Comparison of ENCODE assay signal across 13 cellular contexts in genomic region chr1:33986389-33987095, GRCh38.
DNase-seq lines count a peak whose midpoint lies in the region; ATAC-seq and TF ChIP-seq lines count a peak whose summit lies in the region.
"Had no signal": no experiment of that assay in that cellular context is flagged by ENCODE, and none has a peak within 500 bp of the region (broad histone marks: within the 10 kb centered on the region; RNA-seq: fewer than 3 reads in every experiment).

No MANE protein-coding gene starts in this region.

- WGBS in mesenchymal stem cell, result 49% methylated on average over 5 of the region's 5 CpGs

- H3K14ac ChIP-seq in mesenchymal stem cell (ENCODE audit: low read length in 2 of 2), result no peak overlapping the region

- POLR2A ChIA-PET in RWPE1 (lab: Yijun Ruan, JAX; ENCODE audit: low non-redundant PET), result no interaction called here
- POLR2A ChIA-PET in PC-9 (lab: Charles Lee; ENCODE audit: unreplicated experiment), result no interaction called here

- TF ChIP-seq CTCF in RWPE1 (conservative IDR thresholded peaks at IDR 0.05; ENCODE audit: low read depth) (no peak), foreskin keratinocyte (conservative IDR thresholded peaks at IDR 0.05) (no peak), PC-9 (conservative IDR thresholded peaks at IDR 0.05) (no peak)

- no peak overlapping the region for H4K8ac ChIP-seq in mesenchymal stem cell (ENCODE audit: low read length)

- no peaks in the 10 kb centered on the region for H3K79me1 ChIP-seq in mesenchymal stem cell (replicated peaks; ENCODE audit: low read length, poor library complexity, severe bottlenecking)

- no TSS peak for BruUV-seq in PC-9 (replicated peaks; lab: Mats Ljungman, UMichigan)

- H3K4me2 ChIP-seq in PC-9 (no peak overlapping the region), mesenchymal stem cell (ENCODE audit: low read length, poor library complexity, severe bottlenecking) (no peak overlapping the region)

- no peak overlapping the region for H2BK12ac ChIP-seq in mesenchymal stem cell (ENCODE audit: low read length in 2 of 2)

- H3K36me3 ChIP-seq in PC-9 (ENCODE audit: low read depth), result no peaks in the 10 kb centered on the region
- no peaks in the 10 kb centered on the region for H3K36me3 ChIP-seq in mesenchymal stem cell (ENCODE audit: control insufficient read depth in 1 of 2, insufficient read depth in 2 of 2, low read depth in 1 of 2, low read length in 2 of 2)
- H3K36me3 ChIP-seq: lower lobe of right lung had no signal

- H3K27ac ChIP-seq in RWPE1, result no peak overlapping the region
- no peak overlapping the region for H3K27ac ChIP-seq in foreskin keratinocyte
- no peak overlapping the region for H3K27ac ChIP-seq in PC-9
- H3K27ac ChIP-seq in mesenchymal stem cell (ENCODE audit: low read length, poor library complexity, severe bottlenecking), result no peak overlapping the region
- H3K27ac ChIP-seq: C4-2B, epithelial cell of prostate, lower lobe of right lung had no signal

- H2AK5ac ChIP-seq in mesenchymal stem cell (ENCODE audit: low read length, severe bottlenecking), result no peak overlapping the region

- peaks cover 53% of the 10 kb centered on the region for H3K27me3 Mint-ChIP-seq in T-helper 17 cell

- intact Hi-C loops in PC-9 (cut with micrococcal nuclease; ENCODE audit: unreplicated experiment), result no loop called here

- no peak overlapping the region for H3K18ac ChIP-seq in mesenchymal stem cell (ENCODE audit: low read depth in 1 of 2, low read length in 2 of 2)

- H3K9ac ChIP-seq in mesenchymal stem cell (ENCODE audit: low read length), result no peak overlapping the region

- no peak overlapping the region for H2BK15ac ChIP-seq in mesenchymal stem cell (ENCODE audit: low read depth, poor library complexity, severe bottlenecking)

- H2BK120ac ChIP-seq in mesenchymal stem cell (ENCODE audit: low read depth, low read length), result no peak overlapping the region

- H3K23ac ChIP-seq in mesenchymal stem cell (ENCODE audit: low read length in 2 of 2), result no peak overlapping the region

- H3K4me3 Mint-ChIP-seq in T-helper 17 cell, result no peak overlapping the region

- H3F3A ChIP-seq in PC-9 (ENCODE audit: insufficient read depth, low read depth), result no peaks in the 10 kb centered on the region

- DNase-seq in AG20443 (ENCODE audit: low spot score) (peak; percentile 92), RWPE1 (ENCODE audit: low spot score) (peak; percentile 8), foreskin keratinocyte (no peak), pons (ENCODE audit: low spot score) (peak; percentile 61), PC-9 (no peak), T-helper 17 cell (no peak), mesenchymal stem cell (no peak)
- DNase-seq in stimulated activated naive CD4-positive, alpha-beta T cell (lab: John Stamatoyannopoulos, UW), result no peak
- DNase-seq: activated CD4-positive, alpha-beta T cell treated with anti-CD3 and anti-CD28 coated beads, Interleukin-2, amount 50 U/mL, for 4 hours; lower lobe of right lung; NCI-H510A treated with DMSO at 0.1 percent for 48 hours had no signal

- H3K9me3 ChIP-seq in PC-9 (ENCODE audit: insufficient read depth, low read depth) (no peaks in the 10 kb centered on the region), T-helper 17 cell (ENCODE audit: control insufficient read depth, low read length, poor library complexity, severe bottlenecking) (no peaks in the 10 kb centered on the region), mesenchymal stem cell (ENCODE audit: control insufficient read depth, low read length) (no peaks in the 10 kb centered on the region)
- H3K9me3 ChIP-seq: lower lobe of right lung had no signal

- H3K4me3 ChIP-seq in PC-9, result no peak overlapping the region
- H3K4me3 ChIP-seq in mesenchymal stem cell (ENCODE audit: insufficient read depth in 1 of 2, low read depth in 1 of 2, low read length in 2 of 2), result no peak overlapping the region
- H3K4me3 ChIP-seq: lower lobe of right lung had no signal

- no peaks in the 10 kb centered on the region for H3K79me2 ChIP-seq in PC-9 (ENCODE audit: low read depth)

- no peak overlapping the region for H4K91ac ChIP-seq in mesenchymal stem cell (ENCODE audit: low read length)

- CTCF ChIA-PET in RWPE1 (lab: Yijun Ruan, JAX), result interaction anchor here (0.6 kb wide), 1 partner anchor 59 kb away, joined by 3 read pairs; no protein-coding TSS in a partner anchor
- CTCF ChIA-PET in PC-9 (lab: Charles Lee), result no interaction called here

- H2BK5ac ChIP-seq in mesenchymal stem cell (ENCODE audit: low read depth, low read length, poor library complexity, severe bottlenecking), result no peak overlapping the region

- H3K4me1 ChIP-seq in foreskin keratinocyte (no peaks in the 10 kb centered on the region), PC-9 (replicated peaks; ENCODE audit: insufficient read depth) (no peaks in the 10 kb centered on the region), mesenchymal stem cell (ENCODE audit: control insufficient read depth, insufficient read depth, low read depth, low read length) (no peaks in the 10 kb centered on the region)
- H3K4me1 ChIP-seq: lower lobe of right lung had no signal

- no peak overlapping the region for H2AFZ ChIP-seq in PC-9
- H2AFZ ChIP-seq in mesenchymal stem cell (ENCODE audit: low read depth, low read length), result no peak overlapping the region

- H3K27ac Mint-ChIP-seq in T-helper 17 cell, result no peak overlapping the region

- H3K9me2 ChIP-seq in PC-9 (ENCODE audit: insufficient read depth), result no peaks in the 10 kb centered on the region

- no peak overlapping the region for H3K4ac ChIP-seq in mesenchymal stem cell (ENCODE audit: low read depth in 1 of 2, low read length in 2 of 2)

- peaks cover 4% of the 10 kb centered on the region for H3K4me1 Mint-ChIP-seq in T-helper 17 cell

- no peaks in the 10 kb centered on the region for H4K20me1 ChIP-seq in PC-9 (ENCODE audit: insufficient read depth)

- peaks cover 4% of the 10 kb centered on the region for H3K36me3 Mint-ChIP-seq in T-helper 17 cell (ENCODE audit: low read depth)

- H3K27me3 ChIP-seq in foreskin keratinocyte, result no peaks in the 10 kb centered on the region
- H3K27me3 ChIP-seq in PC-9 (ENCODE audit: insufficient read depth, low read depth), result peaks cover 29% of the 10 kb centered on the region; the same call in 1 of the 2 replicates
- H3K27me3 ChIP-seq in mesenchymal stem cell (ENCODE audit: control insufficient read depth in 1 of 2, insufficient read depth in 1 of 2, low read length in 2 of 2), result no peaks in the 10 kb centered on the region

- ATAC-seq in foreskin keratinocyte, result peak; percentile 61
- ATAC-seq in T-helper 17 cell, result no peak

Comparison
In these comparisons a context has a peak if more than half of its experiments do, and no peak if none do; other contexts are left out.
1. DNase-seq: peak in AG20443 (single experiment), RWPE1 (single experiment) and pons (single experiment); none in foreskin keratinocyte (0 of 2), stimulated activated naive CD4-positive, alpha-beta T cell (0 of 6), PC-9 (0 of 2), T-helper 17 cell (0 of 3) and mesenchymal stem cell (single experiment).